ENCODE assay signal across 1 cellular context in genomic region chr16:89687092-89687940, GRCh38.
TF ChIP-seq lines count a peak whose summit lies in the region.

No MANE protein-coding gene starts in this region.

TF ChIP-seq in HepG2, 621 proteins besides CTCF, POLR2A, EP300 and RAD21 (continued from another document and continues in another):
- TF ChIP-seq TERF1 (CRISPR knock-in tag; IDR thresholded peaks at IDR 0.05) (no peak), ZNF878 (CRISPR knock-in tag; IDR thresholded peaks at IDR 0.05) (peak; percentile 99), THAP9 (CRISPR knock-in tag; IDR thresholded peaks at IDR 0.05; ENCODE audit: borderline replicate concordance) (peak; percentile 90; the same call in 1 of the 2 replicates), KLF16 (CRISPR knock-in tag; IDR thresholded peaks at IDR 0.05) (peak; percentile 72 to 100; a peak in 2 of 4 replicates), ZNF749 (CRISPR knock-in tag; IDR thresholded peaks at IDR 0.05; ENCODE audit: borderline replicate concordance) (peak; percentile 98), ZNF205 (CRISPR knock-in tag; IDR thresholded peaks at IDR 0.05) (peak; percentile 94), ZFP36L2 (CRISPR knock-in tag; IDR thresholded peaks at IDR 0.05) (0 out of 2 replicates have a peak, but pooled peaks have one; percentile 40), ZNF264 (CRISPR knock-in tag; IDR thresholded peaks at IDR 0.05) (peak; percentile 99), MTF1 (CRISPR knock-in tag; IDR thresholded peaks at IDR 0.05) (peak; percentile 90; the same call in 1 of the 2 replicates), ZBTB34 (CRISPR knock-in tag; IDR thresholded peaks at IDR 0.05) (peak; percentile 96), ZNF652 (CRISPR knock-in tag; IDR thresholded peaks at IDR 0.05; ENCODE audit: borderline replicate concordance, low read depth) (peak; percentile 55; the same call in 1 of the 2 replicates), POLR2AphosphoS5 (IDR thresholded peaks at IDR 0.05; ENCODE audit: low read depth, low read length) (peak; percentile 99), CBFB (CRISPR knock-in tag; IDR thresholded peaks at IDR 0.05) (peak; percentile 71; the same call in 1 of the 2 replicates), SNRNP70 (IDR thresholded peaks at IDR 0.05; ENCODE audit: low read depth, low read length) (no peak), FOXO4 (CRISPR knock-in tag; conservative IDR thresholded peaks at IDR 0.05) (no peak), ZNF724P (CRISPR knock-in tag; IDR thresholded peaks at IDR 0.05; ENCODE audit: borderline replicate concordance) (peak; percentile 99), MBD4 (IDR thresholded peaks at IDR 0.05; ENCODE audit: borderline replicate concordance, low read length) (no peak), ZNF30 (CRISPR knock-in tag; IDR thresholded peaks at IDR 0.05) (no peak), ZNF740 (CRISPR knock-in tag; IDR thresholded peaks at IDR 0.05) (peak; percentile 94), YEATS2 (CRISPR knock-in tag; IDR thresholded peaks at IDR 0.05; ENCODE audit: borderline replicate concordance) (peak; percentile 87; the same call in 1 of the 2 replicates), ZNF367 (CRISPR knock-in tag; IDR thresholded peaks at IDR 0.05; ENCODE audit: borderline replicate concordance) (peak; percentile 97), KLF11 (CRISPR knock-in tag; IDR thresholded peaks at IDR 0.05) (peak; percentile 98), SP1 (IDR thresholded peaks at IDR 0.05) (no peak), SP1 (CRISPR knock-in tag; IDR thresholded peaks at IDR 0.05) (peak; percentile 70), NKX3-1 (CRISPR knock-in tag; IDR thresholded peaks at IDR 0.05) (peak; percentile 99), ZNF430 (CRISPR knock-in tag; IDR thresholded peaks at IDR 0.05) (peak; percentile 100), ELF1 (CRISPR knock-in tag; IDR thresholded peaks at IDR 0.05) (peak; percentile 68), THAP8 (CRISPR knock-in tag; IDR thresholded peaks at IDR 0.05; ENCODE audit: borderline replicate concordance) (peak; percentile 93; the same call in 1 of the 2 replicates), FOXA3 (CRISPR knock-in tag; IDR thresholded peaks at IDR 0.05) (peak; percentile 87), MATR3 (CRISPR knock-in tag; IDR thresholded peaks at IDR 0.05) (no peak), BRD4 (CRISPR knock-in tag; IDR thresholded peaks at IDR 0.05) (peak; percentile 98), ZNF3 (CRISPR knock-in tag; IDR thresholded peaks at IDR 0.05) (no peak), AGO1 (IDR thresholded peaks at IDR 0.05; ENCODE audit: low read depth, low read length, poor library complexity, severe bottlenecking) (no peak), ZNF674 (CRISPR knock-in tag; IDR thresholded peaks at IDR 0.05; ENCODE audit: low read depth) (no peak), ZNF639 (CRISPR knock-in tag; conservative IDR thresholded peaks at IDR 0.05) (peak; percentile 83; the same call in 1 of the 2 replicates), BRCA1 (CRISPR knock-in tag; IDR thresholded peaks at IDR 0.05) (peak; percentile 99), ZNF839 (CRISPR knock-in tag; IDR thresholded peaks at IDR 0.05; ENCODE audit: borderline replicate concordance) (no peak), RORA (CRISPR knock-in tag; IDR thresholded peaks at IDR 0.05) (no peak), AGO2 (optimal IDR thresholded peaks at IDR 0.05; ENCODE audit: low read depth, low read length) (peak; percentile 17), HNF4G (IDR thresholded peaks at IDR 0.05; ENCODE audit: borderline replicate concordance, low read depth, low read length) (peak; percentile 99), HNF4G (CRISPR knock-in tag; IDR thresholded peaks at IDR 0.05; ENCODE audit: borderline replicate concordance, low read depth) (peak; percentile 96; the same call in 1 of the 2 replicates), SYNCRIP (IDR thresholded peaks at IDR 0.05; ENCODE audit: insufficient read depth, low read depth, low read length) (no peak), HNRNPLL (IDR thresholded peaks at IDR 0.05; ENCODE audit: low read depth, low read length, poor library complexity, severe bottlenecking) (peak; percentile 95), ESRRA (CRISPR knock-in tag; IDR thresholded peaks at IDR 0.05; ENCODE audit: low read depth) (peak; percentile 91; the same call in 1 of the 2 replicates), ZNF263 (CRISPR knock-in tag; IDR thresholded peaks at IDR 0.05) (peak; percentile 86), ZSCAN31 (CRISPR knock-in tag; IDR thresholded peaks at IDR 0.05; ENCODE audit: low read depth) (peak; percentile 97), HMGA1 (CRISPR knock-in tag; conservative IDR thresholded peaks at IDR 0.05) (no peak), YY1 (IDR thresholded peaks at IDR 0.05; ENCODE audit: insufficient read depth, insufficient replicate concordance, low read depth, low read length) (peak; percentile 66), HBP1 (CRISPR knock-in tag; IDR thresholded peaks at IDR 0.05; ENCODE audit: low read depth) (peak; percentile 98), SMAD1 (CRISPR knock-in tag; IDR thresholded peaks at IDR 0.05; ENCODE audit: borderline replicate concordance, low read depth) (peak; percentile 79; the same call in 1 of the 2 replicates), PAWR (CRISPR knock-in tag; IDR thresholded peaks at IDR 0.05; ENCODE audit: borderline replicate concordance) (0 out of 2 replicates have a peak, but pooled peaks have one; percentile 68), MXD1 (CRISPR knock-in tag; IDR thresholded peaks at IDR 0.05) (peak; percentile 95), ZC3H4 (CRISPR knock-in tag; IDR thresholded peaks at IDR 0.05; ENCODE audit: borderline replicate concordance) (no peak), CSRNP2 (CRISPR knock-in tag; conservative IDR thresholded peaks at IDR 0.05; ENCODE audit: low read depth) (no peak), GABPA (IDR thresholded peaks at IDR 0.05; ENCODE audit: low read depth, low read length) (no peak), GABPA (CRISPR knock-in tag; IDR thresholded peaks at IDR 0.05; ENCODE audit: low read depth) (peak; percentile 77)
